Comparison of ENCODE assay signal across 18 cellular contexts in genomic region chr1:108595510-108595909, GRCh38. TPM values are rescaled to one million over a fixed set of nuclear protein-coding genes. Genes with fewer than 3 reads are reported as not detected.
DNase-seq lines count a peak whose midpoint lies in the region; FAIRE-seq and TF ChIP-seq lines count a peak whose summit lies in the region.
"Had no signal": no experiment of that assay in that cellular context is flagged by ENCODE, and none has a peak within 500 bp of the region (broad histone marks: within the 10 kb centered on the region; RNA-seq: fewer than 3 reads in every experiment).

No MANE protein-coding gene starts in this region.

- H3K27me3 Mint-ChIP-seq in nephron (ENCODE audit: low read depth) = no peaks in the 10 kb centered on the region
- peaks cover 6% of the 10 kb centered on the region for H3K27me3 Mint-ChIP-seq in nephron progenitor cell (ENCODE audit: low read depth, poor library complexity)
- H3K27me3 Mint-ChIP-seq: activated naive CD8-positive, alpha-beta T cell; central memory CD8-positive, alpha-beta T cell; stimulated activated naive B cell treated with anti-CD40 and anti-IgM and Interleukin-4, amounts not matched to agents 10 μg/mL and 1 μg/mL and 100 μg/mL, for 72 hours had no signal

- H3K36me3 ChIP-seq in small intestine (ENCODE audit: control insufficient read depth in 2 of 2, insufficient read depth in 2 of 2, low read length in 2 of 2) = peaks cover 0 to 2% of the 10 kb centered on the region in 2 donors
- H3K36me3 ChIP-seq: neural progenitor cell had no signal

- peak overlapping the region; percentile 83 for H3K27ac ChIP-seq in VCaP
- peak overlapping the region in 1 of 2 donors; percentile 27 for H3K27ac ChIP-seq in small intestine (ENCODE audit: low read depth in 1 of 2, low read length in 1 of 2)
- H3K27ac ChIP-seq: HL-60, KMS-11, neural progenitor cell had no signal

- no peak for FAIRE-seq in small intestine (lab: Jason Lieb, UNC)

- peaks cover 44% of the 10 kb centered on the region for H3K4me1 Mint-ChIP-seq in nephron
- peaks cover 8% of the 10 kb centered on the region for H3K4me1 Mint-ChIP-seq in nephron progenitor cell
- H3K4me1 Mint-ChIP-seq: neural progenitor cell had no signal

- H3K4me3 ChIP-seq in fibroblast of villous mesenchyme (ENCODE audit: low read depth, low read length) (no peak overlapping the region), small intestine (ENCODE audit: low read depth in 1 of 2, low read length in 2 of 2) (no peak overlapping the region)
- H3K4me3 ChIP-seq: lung, neural progenitor cell had no signal

- in situ Hi-C loops in G401 (cut with HindIII; ENCODE audit: low sequenced_read_pairs) = no loop called here

- H3K9me3 Mint-ChIP-seq in nephron (no peaks in the 10 kb centered on the region), nephron progenitor cell (no peaks in the 10 kb centered on the region)
- H3K9me3 Mint-ChIP-seq: central memory CD8-positive, alpha-beta T cell; neural progenitor cell; stimulated activated naive B cell treated with anti-CD40 and anti-IgM and Interleukin-4, amounts not matched to agents 10 μg/mL and 1 μg/mL and 100 μg/mL, for 72 hours had no signal

- H3K4me3 Mint-ChIP-seq in nephron (peak overlapping the region in 2 of 3 experiments; percentile 32 to 55), nephron progenitor cell (no peak overlapping the region)
- H3K4me3 Mint-ChIP-seq: activated naive CD8-positive, alpha-beta T cell; central memory CD8-positive, alpha-beta T cell; neural progenitor cell had no signal

- peak overlapping the region; percentile 77 to 95 (median 90) for H3K27ac Mint-ChIP-seq in nephron
- H3K27ac Mint-ChIP-seq in nephron progenitor cell = no peak overlapping the region
- H3K27ac Mint-ChIP-seq: activated naive CD8-positive, alpha-beta T cell; neural progenitor cell; stimulated activated naive B cell treated with anti-CD40 and anti-IgM and Interleukin-4, amounts not matched to agents 10 μg/mL and 1 μg/mL and 100 μg/mL, for 72 hours had no signal

- peaks cover 6 to 11% of the 10 kb centered on the region in 2 donors for H3K4me1 ChIP-seq in small intestine (ENCODE audit: control insufficient read depth in 2 of 2, insufficient read depth in 1 of 2, low read depth in 1 of 2, low read length in 1 of 2)
- H3K4me1 ChIP-seq: neural progenitor cell had no signal

- DNase-seq in G401 (ENCODE audit: low spot score) = peak; percentile 46
- DNase-seq in fibroblast of villous mesenchyme (ENCODE audit: low read depth) = peak; percentile 32
- no peak for DNase-seq in small intestine
- DNase-seq in D341Med (ENCODE audit: low spot score) = no peak
- no peak for DNase-seq in NCI-H2029 (lab: John Stamatoyannopoulos, UW)
- DNase-seq in nephron progenitor cell = no peak
- DNase-seq: AML-193; NCI-H1417 treated with DMSO at 0.1 percent for 48 hours; NCI-H510A treated with DMSO at 0.1 percent for 48 hours; stimulated activated naive B cell treated with anti-CD40 and anti-IgM and Interleukin-4, amounts not matched to agents 10 μg/mL and 1 μg/mL and 100 μg/mL, for 72 hours had no signal

- no peak for TF ChIP-seq CTCF in VCaP (conservative IDR thresholded peaks at IDR 0.05)
- no peak for TF ChIP-seq CTCF in fibroblast of villous mesenchyme (IDR thresholded peaks at IDR 0.05; ENCODE audit: insufficient read depth, low read depth, low read length)
- TF ChIP-seq CTCF in nephron (IDR thresholded peaks at IDR 0.05; ENCODE audit: unreplicated experiment in 3 of 3) = no peak
- TF ChIP-seq CTCF in nephron progenitor cell (IDR thresholded peaks at IDR 0.05) = no peak

- H3K9me3 ChIP-seq in small intestine (ENCODE audit: control insufficient read depth, low read depth) = no peaks in the 10 kb centered on the region

- no peaks in the 10 kb centered on the region for H3K27me3 ChIP-seq in small intestine (ENCODE audit: control insufficient read depth in 2 of 2, insufficient read depth in 2 of 2, low read length in 2 of 2)
- H3K27me3 ChIP-seq: neural progenitor cell had no signal

- H3K36me3 Mint-ChIP-seq in nephron (ENCODE audit: low read depth) (no peaks in the 10 kb centered on the region), nephron progenitor cell (ENCODE audit: low read depth) (no peaks in the 10 kb centered on the region)
- H3K36me3 Mint-ChIP-seq: neural progenitor cell had no signal

- 12 to 35% (median 33%) methylated on average over 2 of the region's 2 CpGs for WGBS in small intestine, 3 donors

RNA-seq across cellular contexts. Expression of gene EEIG2, which starts 35.6 kb away (rescaled TPM):
- total RNA-seq in G401 (2014; rRNA removed; shearing (Covaris generic)) = 14.7 and 16.5 TPM in 2 replicates
- total RNA-seq in fibroblast of villous mesenchyme = 13.5 and 23.7 TPM in 2 replicates
- polyA plus RNA-seq in small intestine = 10 to 100 TPM in 1 of 3 donors, 1 to 10 TPM in 2; 7.8 to 10.9 (median 8.3) TPM

Comparison
In these comparisons a context has a peak if more than half of its experiments do, and no peak if none do; other contexts are left out.
1. DNase-seq: peak in G401 (single experiment) and fibroblast of villous mesenchyme (single experiment); none in small intestine (single experiment), D341Med (single experiment), NCI-H2029 (single experiment) and nephron progenitor cell (single experiment).